Comparison of ENCODE assay signal across 8 cellular contexts in the genomic region with DNA sequence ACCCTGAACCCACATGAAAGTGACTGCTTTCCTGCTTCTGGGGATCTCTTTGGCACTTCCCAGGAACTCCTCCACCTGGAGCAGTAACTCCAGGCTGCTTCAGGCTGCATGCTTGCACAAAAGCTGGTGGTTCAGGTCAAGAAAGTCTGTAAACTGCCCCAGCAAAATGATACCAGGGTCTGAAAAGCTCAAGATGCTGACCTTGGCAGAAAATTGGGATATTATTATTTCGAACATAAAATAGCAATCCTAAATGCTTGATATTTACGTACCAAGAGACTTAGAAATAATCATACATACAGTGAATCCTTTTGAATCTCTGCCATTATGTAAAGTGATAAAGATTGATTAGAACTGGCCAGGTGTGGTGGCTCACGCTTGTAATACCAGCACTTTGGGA.
"Had no signal": no experiment of that assay in that cellular context is flagged by ENCODE, and none has a peak within 500 bp of the region (broad histone marks: within the 10 kb centered on the region; RNA-seq: fewer than 3 reads in every experiment).

No MANE protein-coding gene starts in this region.

- H3K4me1 Mint-ChIP-seq: IgD-negative memory B cell had no signal

- H3K36me3 Mint-ChIP-seq: IgD-negative memory B cell had no signal

- DNase-seq: IMR-90, KBM-7, KG1 had no signal

- H3K4me3 ChIP-seq: K562 had no signal

- H3K4me3 Mint-ChIP-seq: IgD-negative memory B cell had no signal

- H3K27ac Mint-ChIP-seq: IgD-negative memory B cell had no signal

- H3K27me3 Mint-ChIP-seq: IgD-negative memory B cell had no signal

- FAIRE-seq: HTR-8/SVneo, K562 had no signal

- H3K4me2 ChIP-seq: KMS-11 had no signal

- H3K9ac ChIP-seq: KMS-11 had no signal

- H3K27ac ChIP-seq: HL-60, KMS-11 had no signal

- ATAC-seq: K562 had no signal
